In genomic region chr6:90355965-90356364, GRCh38 we compare ENCODE assay signal across 26 cellular contexts. TPM values are rescaled to one million over a fixed set of nuclear protein-coding genes. Genes with fewer than 3 reads are reported as not detected.
DNase-seq lines count a peak whose midpoint lies in the region; ATAC-seq and TF ChIP-seq lines count a peak whose summit lies in the region.
"Had no signal": no experiment of that assay in that cellular context is flagged by ENCODE, and none has a peak within 500 bp of the region (broad histone marks: within the 10 kb centered on the region; RNA-seq: fewer than 3 reads in every experiment).

No MANE protein-coding gene starts in this region.

- no peaks in the 10 kb centered on the region for H3K4me1 ChIP-seq in testis
- H3K4me1 ChIP-seq: HAP-1, tibial nerve had no signal

- H3K9me3 ChIP-seq in testis = no peaks in the 10 kb centered on the region
- H3K9me3 ChIP-seq: BLaER1, HAP-1, tibial nerve had no signal

- POLR2A ChIA-PET in WTC11 (lab: Charles Lee) = no interaction called here

- H3K4me1 Mint-ChIP-seq in WTC11 = peaks cover 13% of the 10 kb centered on the region
- peaks cover 46% of the 10 kb centered on the region for H3K4me1 Mint-ChIP-seq in nephron progenitor cell

- H3K4me3 Mint-ChIP-seq in WTC11 = no peak overlapping the region
- no peak overlapping the region for H3K4me3 Mint-ChIP-seq in nephron progenitor cell
- H3K4me3 Mint-ChIP-seq: activated CD4-positive, alpha-beta T cell treated with anti-CD3 and anti-CD28 coated beads for 36 hours; stimulated activated naive CD8-positive, alpha-beta T cell treated with anti-CD3 and anti-CD28 coated beads, Interleukin-15, amount 100 ng/mL, for 72 hours; T-helper 1 cell treated with Interleukin-12 subunit alpha and Interleukin-12 subunit beta and Interleukin-4 antibody, amounts not matched to agents 30 μg/mL and 1 μg/mL, for 36 hours had no signal

- 19 to 21% methylated on average over 15 of the region's 15 CpGs for WGBS in testis, 2 donors

- intact Hi-C loops in testis (cut with DNase I; ENCODE audit: low total_unique reads) = no loop called here

- H3K9me3 Mint-ChIP-seq in WTC11 (no peaks in the 10 kb centered on the region), nephron progenitor cell (no peaks in the 10 kb centered on the region)
- H3K9me3 Mint-ChIP-seq: T-helper 1 cell treated with Interleukin-12 subunit alpha and Interleukin-12 subunit beta and Interleukin-4 antibody, amounts not matched to agents 30 μg/mL and 1 μg/mL, for 36 hours had no signal

- H3K4me3 ChIP-seq in fibroblast of pulmonary artery (replicated peaks; ENCODE audit: low read depth, low read length) (no peak overlapping the region), testis (no peak overlapping the region)
- H3K4me3 ChIP-seq: BLaER1, HAP-1, lung, skin epidermis had no signal

- no peaks in the 10 kb centered on the region for H3K36me3 Mint-ChIP-seq in WTC11
- no peaks in the 10 kb centered on the region for H3K36me3 Mint-ChIP-seq in nephron progenitor cell (ENCODE audit: low read depth)

- CTCF ChIA-PET in WTC11 (lab: Charles Lee) = no interaction called here

- TF ChIP-seq POLR2A in testis (IDR thresholded peaks at IDR 0.05) = no peak

- ATAC-seq in WTC11 = peak; percentile 82
- no peak for ATAC-seq in GM18517 (IDR thresholded peaks at IDR 0.05; ENCODE audit: unreplicated experiment)
- ATAC-seq: activated CD4-positive, alpha-beta T cell treated with anti-CD3 and anti-CD28 coated beads for 36 hours; stimulated activated naive CD8-positive, alpha-beta T cell treated with anti-CD3 and anti-CD28 coated beads, Interleukin-15, amount 100 ng/mL, for 72 hours had no signal

- DNase-seq in WTC11 (ENCODE audit: low spot score) (no peak), fibroblast of pulmonary artery (ENCODE audit: low read depth) (peak; percentile 7), nephron progenitor cell (no peak), testis (peak; percentile 19), NCI-H2171 treated with DMSO at 0.1 percent for 48 hours (lab: John Stamatoyannopoulos, UW) (no peak)
- no peak for DNase-seq in stimulated activated naive CD4-positive, alpha-beta T cell treated with Interleukin-2 at 50 U/mL for 16 hours (lab: John Stamatoyannopoulos, UW)
- DNase-seq: activated CD4-positive, alpha-beta T cell treated with anti-CD3 and anti-CD28 coated beads for 36 hours; activated gamma-delta T cell; DMS53; effector CD4-positive, alpha-beta T cell; GDM1; kidney; MV-4-11; NCI-H1436 treated with DMSO at 0.1 percent for 48 hours; NCI-H2107; NCI-H446; stimulated activated naive CD8-positive, alpha-beta T cell treated with anti-CD3 and anti-CD28 coated beads, Interleukin-15, amount 100 ng/mL, for 72 hours had no signal

- H3K27ac Mint-ChIP-seq in WTC11 (peak overlapping the region; percentile 53; the same call in 1 of the 2 replicates), nephron progenitor cell (peak overlapping the region; percentile 93)
- H3K27ac Mint-ChIP-seq: activated CD4-positive, alpha-beta T cell treated with anti-CD3 and anti-CD28 coated beads for 36 hours; T-helper 1 cell treated with Interleukin-12 subunit alpha and Interleukin-12 subunit beta and Interleukin-4 antibody, amounts not matched to agents 30 μg/mL and 1 μg/mL, for 36 hours had no signal

- H3K27me3 Mint-ChIP-seq in WTC11 (ENCODE audit: low read depth) (no peaks in the 10 kb centered on the region), nephron progenitor cell (ENCODE audit: low read depth, poor library complexity) (peaks cover 18% of the 10 kb centered on the region)
- H3K27me3 Mint-ChIP-seq: activated CD4-positive, alpha-beta T cell treated with anti-CD3 and anti-CD28 coated beads for 36 hours; stimulated activated naive CD8-positive, alpha-beta T cell treated with anti-CD3 and anti-CD28 coated beads, Interleukin-15, amount 100 ng/mL, for 72 hours had no signal

- TF ChIP-seq CTCF in WTC11 (IDR thresholded peaks at IDR 0.05) (no peak), fibroblast of pulmonary artery (IDR thresholded peaks at IDR 0.05; ENCODE audit: low read length, missing control alignments) (no peak), nephron progenitor cell (IDR thresholded peaks at IDR 0.05) (no peak), testis (IDR thresholded peaks at IDR 0.05) (no peak)

- no peaks in the 10 kb centered on the region for H3K36me3 ChIP-seq in testis (ENCODE audit: low read depth, missing control alignments)
- H3K36me3 ChIP-seq: BLaER1, HAP-1, tibial nerve had no signal

- no peaks in the 10 kb centered on the region for H3K27me3 ChIP-seq in testis
- H3K27me3 ChIP-seq: BLaER1, tibial nerve had no signal

- H3K27ac ChIP-seq in testis = peak overlapping the region in 1 of 2 donors; percentile 15
- H3K27ac ChIP-seq: BLaER1, epithelial cell of prostate, RWPE1, skin epidermis had no signal

TF ChIP-seq in WTC11, 78 proteins besides CTCF, POLR2A, EP300 and RAD21 (continues in another document):
- TF ChIP-seq ZNF512 (CRISPR knock-in tag; IDR thresholded peaks at IDR 0.05; ENCODE audit: borderline replicate concordance) (no peak), ZNF396 (CRISPR knock-in tag; IDR thresholded peaks at IDR 0.05; ENCODE audit: borderline replicate concordance) (no peak), EMX1 (CRISPR knock-in tag; IDR thresholded peaks at IDR 0.05) (no peak), GTF2I (CRISPR knock-in tag; conservative IDR thresholded peaks at IDR 0.05) (no peak), PRRX2 (CRISPR knock-in tag; IDR thresholded peaks at IDR 0.05) (no peak), ZBTB43 (CRISPR knock-in tag; IDR thresholded peaks at IDR 0.05) (no peak), ZNF317 (CRISPR knock-in tag; IDR thresholded peaks at IDR 0.05; ENCODE audit: borderline replicate concordance, low read depth) (no peak), AFF4 (CRISPR knock-in tag; IDR thresholded peaks at IDR 0.05; ENCODE audit: borderline replicate concordance) (no peak), SMAD4 (CRISPR knock-in tag; IDR thresholded peaks at IDR 0.05) (no peak), FOXP1 (CRISPR knock-in tag; IDR thresholded peaks at IDR 0.05; ENCODE audit: borderline replicate concordance) (no peak), RELA (CRISPR knock-in tag; IDR thresholded peaks at IDR 0.05; ENCODE audit: borderline replicate concordance) (no peak), SP1 (CRISPR knock-in tag; conservative IDR thresholded peaks at IDR 0.05) (no peak), NR1H2 (CRISPR knock-in tag; IDR thresholded peaks at IDR 0.05) (no peak)
- TF ChIP-seq, protein P1, sequence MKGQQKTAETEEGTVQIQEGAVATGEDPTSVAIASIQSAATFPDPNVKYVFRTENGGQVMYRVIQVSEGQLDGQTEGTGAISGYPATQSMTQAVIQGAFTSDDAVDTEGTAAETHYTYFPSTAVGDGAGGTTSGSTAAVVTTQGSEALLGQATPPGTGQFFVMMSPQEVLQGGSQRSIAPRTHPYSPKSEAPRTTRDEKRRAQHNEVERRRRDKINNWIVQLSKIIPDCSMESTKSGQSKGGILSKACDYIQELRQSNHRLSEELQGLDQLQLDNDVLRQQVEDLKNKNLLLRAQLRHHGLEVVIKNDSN (CRISPR knock-in tag; IDR thresholded peaks at IDR 0.05) = no peak

RNA-seq across cellular contexts. Expression of gene BACH2, which starts 59.3 kb away (rescaled TPM):
- total RNA-seq in WTC11 (2021) (3.9 to 5.9 TPM (median 4.5 TPM) in 3 replicates), testis (1 to 10 TPM; 6.5 to 8.3 TPM)
- polyA plus RNA-seq in testis (ENCODE audit: insufficient read depth, low read depth, low replicate concordance) = 5.0 TPM

Comparison
In these comparisons a context has a peak if more than half of its experiments do, and no peak if none do; other contexts are left out.
1. DNase-seq: peak in fibroblast of pulmonary artery (single experiment) and testis (single experiment); none in WTC11 (single experiment), nephron progenitor cell (single experiment), stimulated activated naive CD4-positive, alpha-beta T cell treated with Interleukin-2 at 50 U/mL for 16 hours (single experiment) and NCI-H2171 treated with DMSO at 0.1 percent for 48 hours (single experiment).